15 cellular contexts compared by ENCODE assay signal in genomic region chr5:71832812-71833456, GRCh38.
A peak's percentile ranks its signal among the peaks of the same experiment; 100 is the strongest.
DNase-seq lines count a peak whose midpoint lies in the region; ATAC-seq and TF ChIP-seq lines count a peak whose summit lies in the region.
"Had no signal": no experiment of that assay in that cellular context is flagged by ENCODE, and none has a peak within 500 bp of the region (broad histone marks: within the 10 kb centered on the region; RNA-seq: fewer than 3 reads in every experiment).

No MANE protein-coding gene starts in this region.

- no peaks in the 10 kb centered on the region for H4K20me1 ChIP-seq in BLaER1 treated with 17β-estradiol and CSF1 and Interleukin-3, amounts not matched to agents 10 nM and 100 nM

- peaks cover 0 to 5% (median 0%) of the 10 kb centered on the region in 11 experiments; a peak in 6 of 22 replicates for H3K36me3 ChIP-seq in BLaER1 treated with 17β-estradiol and CSF1 and Interleukin-3, amounts not matched to agents 10 nM and 100 nM
- no peaks in the 10 kb centered on the region for H3K36me3 ChIP-seq in Panc1 (ENCODE audit: control insufficient read depth, insufficient read depth, low read length)
- H3K36me3 ChIP-seq in upper lobe of right lung, result no peaks in the 10 kb centered on the region

- BruUV-seq in Panc1 (replicated peaks; lab: Mats Ljungman, UMichigan), result no TSS peak

- H3K9ac ChIP-seq in BLaER1 treated with 17β-estradiol and CSF1 and Interleukin-3, amounts not matched to agents 10 nM and 100 nM, result no peak overlapping the region

- CTCF ChIA-PET in Panc1 (lab: Charles Lee), result no interaction called here

- POLR2A ChIA-PET in Panc1 (lab: Charles Lee), result no interaction called here

- no peak overlapping the region for H3K4me3 ChIP-seq in BLaER1 treated with 17β-estradiol and CSF1 and Interleukin-3, amounts not matched to agents 10 nM and 100 nM
- no peak overlapping the region for H3K4me3 ChIP-seq in Panc1 (ENCODE audit: low read depth in 2 of 2, low read length in 2 of 2)
- no peak overlapping the region for H3K4me3 ChIP-seq in epithelial cell of esophagus (ENCODE audit: low read length)
- no peak overlapping the region for H3K4me3 ChIP-seq in upper lobe of right lung

- DNase-seq in Panc1 (ENCODE audit: low read depth, low spot score) (peak; percentile 15), epithelial cell of esophagus (ENCODE audit: low read depth) (peak; percentile 50), upper lobe of right lung (no peak), NCI-H524 treated with DMSO at 0.1 percent for 48 hours (lab: John Stamatoyannopoulos, UW) (no peak), HT-29 (ENCODE audit: low spot score) (no peak), HCEC 1CT (no peak)
- DNase-seq: CD4-positive, alpha-beta memory T cell; DND-41; GDM1; GOT3; H9; KG1 had no signal

- peak overlapping the region in 7 of 11 experiments; percentile 31 to 90 (median 73); a peak in 13 of 22 replicates for H3K4me2 ChIP-seq in BLaER1 treated with 17β-estradiol and CSF1 and Interleukin-3, amounts not matched to agents 10 nM and 100 nM

- intact Hi-C loops in Panc1 (cut with micrococcal nuclease; ENCODE audit: unreplicated experiment) (no loop called here), upper lobe of right lung (cut with DNase I) (no loop called here)

- ATAC-seq in Panc1, result no peak
- peak; percentile 33 for ATAC-seq in upper lobe of right lung

- H3K4me1 ChIP-seq in BLaER1 treated with 17β-estradiol and CSF1 and Interleukin-3, amounts not matched to agents 10 nM and 100 nM, result peaks cover 26 to 90% (median 72%) of the 10 kb centered on the region in 10 experiments
- H3K4me1 ChIP-seq in Panc1 (ENCODE audit: control insufficient read depth, insufficient read depth, low read length) (no peaks in the 10 kb centered on the region), upper lobe of right lung (peaks cover 4% of the 10 kb centered on the region)

- in situ Hi-C loops in Panc1 (cut with HindIII; ENCODE audit: low pct_unique_long_range_greater_than_20kb, low sequenced_read_pairs), result no loop called here

- H3K9me3 ChIP-seq in BLaER1 treated with 17β-estradiol and CSF1 and Interleukin-3, amounts not matched to agents 10 nM and 100 nM (replicated peaks in 1 of 11), result peaks cover 16 to 23% (median 20%) of the 10 kb centered on the region in 11 experiments
- H3K9me3 ChIP-seq in Panc1 (ENCODE audit: control insufficient read depth, insufficient read depth, low read depth, low read length), result no peaks in the 10 kb centered on the region
- H3K9me3 ChIP-seq in upper lobe of right lung, result no peaks in the 10 kb centered on the region

- H3K27ac ChIP-seq in BLaER1 treated with 17β-estradiol and CSF1 and Interleukin-3, amounts not matched to agents 10 nM and 100 nM, result peak overlapping the region in 7 of 11 experiments; percentile 41 to 80 (median 72); a peak in 14 of 22 replicates
- H3K27ac ChIP-seq in Panc1 (ENCODE audit: low read length) (no peak overlapping the region), upper lobe of right lung (no peak overlapping the region)
- H3K27ac ChIP-seq: C4-2B, HL-60 had no signal

- no peaks in the 10 kb centered on the region for H3K27me3 ChIP-seq in BLaER1 treated with 17β-estradiol and CSF1 and Interleukin-3, amounts not matched to agents 10 nM and 100 nM
- H3K27me3 ChIP-seq in Panc1 (ENCODE audit: control insufficient read depth, insufficient read depth, low read length), result no peaks in the 10 kb centered on the region; the same call in 1 of the 2 replicates
- no peaks in the 10 kb centered on the region for H3K27me3 ChIP-seq in upper lobe of right lung

- TF ChIP-seq CTCF in Panc1 (IDR thresholded peaks at IDR 0.05) (no peak), epithelial cell of esophagus (IDR thresholded peaks at IDR 0.05; ENCODE audit: insufficient read depth, low read depth, low read length, missing control alignments) (no peak), upper lobe of right lung (IDR thresholded peaks at IDR 0.05) (no peak)

Comparison
In these comparisons a context has a peak if more than half of its experiments do, and no peak if none do; other contexts are left out.
1. H3K27ac ChIP-seq: peak in BLaER1 treated with 17β-estradiol and CSF1 and Interleukin-3, amounts not matched to agents 10 nM and 100 nM (7 of 11); none in Panc1 (single experiment) and upper lobe of right lung (single experiment).
2. DNase-seq: peak in Panc1 (single experiment) and epithelial cell of esophagus (single experiment); none in upper lobe of right lung (single experiment), NCI-H524 treated with DMSO at 0.1 percent for 48 hours (single experiment), HT-29 (single experiment) and HCEC 1CT (single experiment).